ENCODE assay signal across 9 cellular contexts in the genomic region with DNA sequence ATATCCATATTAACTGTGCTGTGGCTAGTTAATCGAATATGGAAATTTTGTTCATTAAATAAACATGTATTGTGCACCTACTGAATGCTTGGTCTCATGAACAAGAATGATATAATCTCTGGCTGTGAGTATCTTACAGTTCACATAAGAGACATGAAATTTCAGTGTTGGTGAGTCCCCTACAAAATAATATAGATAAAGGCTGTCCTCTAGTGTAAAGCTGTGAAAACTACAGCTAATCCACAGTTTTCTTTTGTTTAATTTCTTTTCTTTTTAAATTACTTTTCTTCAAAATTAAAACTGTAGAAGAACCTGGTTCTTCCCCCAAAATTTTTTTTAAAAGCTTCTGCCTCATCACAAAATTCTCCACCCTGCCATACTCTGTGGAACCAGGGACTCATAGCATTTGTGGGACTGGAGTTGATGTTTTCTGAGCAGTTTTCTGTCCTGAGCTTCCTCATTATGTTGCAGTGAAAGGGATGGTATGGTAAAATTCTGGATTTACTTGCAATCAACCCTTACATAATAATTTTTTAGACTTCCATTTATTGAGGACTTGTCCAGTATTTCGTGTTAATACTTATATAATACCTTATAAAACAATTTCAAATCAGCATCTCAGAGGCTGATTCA.
A peak's percentile ranks its signal among the peaks of the same experiment; 100 is the strongest.
DNase-seq lines count a peak whose midpoint lies in the region; ATAC-seq and TF ChIP-seq lines count a peak whose summit lies in the region.
"Had no signal": no experiment of that assay in that cellular context is flagged by ENCODE, and none has a peak within 500 bp of the region (broad histone marks: within the 10 kb centered on the region; RNA-seq: fewer than 3 reads in every experiment).

No MANE protein-coding gene starts in this region.

- H3K36me3 Mint-ChIP-seq in osteocyte (ENCODE audit: unreplicated experiment) = no peaks in the 10 kb centered on the region

- DNase-seq in GM12865 (ENCODE audit: low read depth) (no peak), NCI-H2029 (lab: John Stamatoyannopoulos, UW) (peak; percentile 23), coronary artery (ENCODE audit: low spot score) (no peak), osteocyte (ENCODE audit: extremely low spot score, unreplicated experiment) (no peak), GDM1 (lab: John Stamatoyannopoulos, UW) (no peak), SK-N-DZ (ENCODE audit: low spot score) (no peak)
- DNase-seq: activated naive CD4-positive, alpha-beta T cell treated with Interleukin-2 at 50 U/mL for 16 hours had no signal

- peak overlapping the region; percentile 37 for H3K27ac Mint-ChIP-seq in osteocyte (ENCODE audit: unreplicated experiment)

- no peak overlapping the region for H3K4me3 Mint-ChIP-seq in osteocyte (ENCODE audit: unreplicated experiment)

- H3K4me3 ChIP-seq in GM12865 (ENCODE audit: low read depth, low read length) (no peak overlapping the region), coronary artery (no peak overlapping the region)

- H3K9me3 Mint-ChIP-seq in osteocyte (ENCODE audit: unreplicated experiment) = no peaks in the 10 kb centered on the region

- no peak overlapping the region for H3K27ac ChIP-seq in coronary artery

- peaks cover 10% of the 10 kb centered on the region for H3K4me1 Mint-ChIP-seq in osteocyte (ENCODE audit: unreplicated experiment)

- peak; percentile 9 for TF ChIP-seq CTCF in GM12865 (IDR thresholded peaks at IDR 0.05; ENCODE audit: insufficient read depth, low read depth, low read length, missing control alignments)
- peak; percentile 75 for TF ChIP-seq CTCF in coronary artery (IDR thresholded peaks at IDR 0.05)
- TF ChIP-seq CTCF in osteocyte (IDR thresholded peaks at IDR 0.05) = peak; percentile 58

- no peak for ATAC-seq in HG03175 (IDR thresholded peaks at IDR 0.05; ENCODE audit: unreplicated experiment)
- ATAC-seq in GM18873 (IDR thresholded peaks at IDR 0.05; ENCODE audit: low FRiP score, unreplicated experiment) = no peak

- H3K27me3 Mint-ChIP-seq in osteocyte (ENCODE audit: unreplicated experiment) = peaks cover 18% of the 10 kb centered on the region

Comparison
In these comparisons a context has a peak if more than half of its experiments do, and no peak if none do; other contexts are left out.
1. CTCF ChIP-seq: peak in every context shown above with its lines; median percentile 75 in coronary artery; 58 in osteocyte; 9 in GM12865.